Comparison of ENCODE assay signal across 14 cellular contexts in the genomic region with DNA sequence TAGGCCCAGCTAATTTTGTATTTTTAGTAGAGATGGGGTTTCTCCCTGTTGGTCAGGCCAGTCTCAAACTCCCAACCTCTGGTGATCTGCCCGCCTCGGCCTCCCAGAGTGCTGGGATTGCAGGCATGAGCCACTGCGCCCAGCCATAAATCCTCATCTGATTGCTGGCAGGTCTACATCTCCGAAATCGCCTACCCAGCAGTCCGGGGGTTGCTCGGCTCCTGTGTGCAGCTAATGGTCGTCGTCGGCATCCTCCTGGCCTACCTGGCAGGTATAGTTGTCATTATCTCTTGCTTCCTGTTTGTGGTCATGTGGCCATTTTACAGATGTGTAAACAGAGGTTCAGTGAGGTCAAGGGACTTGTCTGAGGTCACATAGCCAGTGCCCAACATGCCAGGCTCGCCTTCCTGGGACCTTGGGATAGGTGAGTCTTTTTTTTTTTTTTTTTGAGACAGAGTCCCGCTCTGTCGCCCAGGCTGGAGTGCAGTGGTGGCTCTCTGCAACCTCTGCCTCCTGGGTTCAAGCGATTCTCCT. TPM values are rescaled to one million over a fixed set of nuclear protein-coding genes. Genes with fewer than 3 reads are reported as not detected.
A peak's percentile ranks its signal among the peaks of the same experiment; 100 is the strongest.
DNase-seq lines count a peak whose midpoint lies in the region; ATAC-seq and TF ChIP-seq lines count a peak whose summit lies in the region.
"Had no signal": no experiment of that assay in that cellular context is flagged by ENCODE, and none has a peak within 500 bp of the region (broad histone marks: within the 10 kb centered on the region; RNA-seq: fewer than 3 reads in every experiment).

No MANE protein-coding gene starts in this region.

- H3K4me3 Mint-ChIP-seq in natural killer cell (peak overlapping the region; percentile 45), chondrocyte (ENCODE audit: unreplicated experiment) (no peak overlapping the region), neural crest cell (peak overlapping the region; percentile 66)
- H3K4me3 Mint-ChIP-seq in natural killer cell treated with Interleukin-12 subunit alpha and Interleukin-12 subunit beta and Interleukin-15 and Interleukin-18, amount 100 ng/mL, for 72 hours, result no peak overlapping the region
- H3K4me3 Mint-ChIP-seq: HFFc6 had no signal

- no peak for ATAC-seq in natural killer cell
- ATAC-seq in natural killer cell treated with Interleukin-12 subunit alpha and Interleukin-12 subunit beta and Interleukin-15 and Interleukin-18, amount 100 ng/mL, for 72 hours, result no peak
- ATAC-seq: GM12878 had no signal

- no peak for DNase-seq in natural killer cell
- no peak for DNase-seq in natural killer cell treated with Interleukin-12 subunit alpha and Interleukin-12 subunit beta and Interleukin-15 and Interleukin-18, amount 100 ng/mL, for 72 hours (ENCODE audit: low spot score)
- peak; percentile 74 for DNase-seq in chondrocyte (ENCODE audit: low spot score)
- DNase-seq in neural crest cell (ENCODE audit: low read depth, low spot score), result no peak
- no peak for DNase-seq in activated CD4-positive, alpha-beta T cell treated with anti-CD3 and anti-CD28 coated beads, Interleukin-2, amount 50 U/mL, for 4 hours
- no peak for DNase-seq in SHP77 (lab: John Stamatoyannopoulos, UW)
- no peak for DNase-seq in NCI-H2081 (lab: John Stamatoyannopoulos, UW)
- DNase-seq in GOT3 (lab: John Stamatoyannopoulos, UW), result no peak
- DNase-seq: ACHN; CD4-positive, CD25-positive, alpha-beta regulatory T cell; DMS79; HCEC 1CT; HFFc6 had no signal

- no peaks in the 10 kb centered on the region for H3K36me3 Mint-ChIP-seq in natural killer cell
- no peaks in the 10 kb centered on the region for H3K36me3 Mint-ChIP-seq in natural killer cell treated with Interleukin-12 subunit alpha and Interleukin-12 subunit beta and Interleukin-15 and Interleukin-18, amount 100 ng/mL, for 72 hours
- no peaks in the 10 kb centered on the region for H3K36me3 Mint-ChIP-seq in chondrocyte (ENCODE audit: low read depth)
- H3K36me3 Mint-ChIP-seq in neural crest cell (ENCODE audit: low read depth), result no peaks in the 10 kb centered on the region
- H3K36me3 Mint-ChIP-seq: CD4-positive, CD25-positive, alpha-beta regulatory T cell had no signal

- intact Hi-C loops in natural killer cell (cut with micrococcal nuclease), result loop anchor here (10.0 kb wide), 1 partner anchor 175 kb away; no protein-coding TSS in a partner anchor

- H3K27me3 Mint-ChIP-seq in natural killer cell (ENCODE audit: low read depth in 2 of 2) (peaks cover 0 to 6% of the 10 kb centered on the region in 2 donors), chondrocyte (ENCODE audit: low read depth) (no peaks in the 10 kb centered on the region), neural crest cell (ENCODE audit: low read depth) (no peaks in the 10 kb centered on the region)
- H3K27me3 Mint-ChIP-seq in natural killer cell treated with Interleukin-12 subunit alpha and Interleukin-12 subunit beta and Interleukin-15 and Interleukin-18, amount 100 ng/mL, for 72 hours, result peaks cover 0 to 5% of the 10 kb centered on the region in 2 donors

- H3K4me1 Mint-ChIP-seq in natural killer cell, result peaks cover 9 to 13% of the 10 kb centered on the region in 2 donors
- peaks cover 15 to 16% of the 10 kb centered on the region in 2 donors for H3K4me1 Mint-ChIP-seq in natural killer cell treated with Interleukin-12 subunit alpha and Interleukin-12 subunit beta and Interleukin-15 and Interleukin-18, amount 100 ng/mL, for 72 hours (ENCODE audit: low read depth in 2 of 2)
- H3K4me1 Mint-ChIP-seq in chondrocyte (ENCODE audit: low read depth), result peaks cover 13% of the 10 kb centered on the region
- H3K4me1 Mint-ChIP-seq in neural crest cell, result peaks cover 16% of the 10 kb centered on the region

- TF ChIP-seq CTCF in natural killer cell (IDR thresholded peaks at IDR 0.05) (no peak), chondrocyte (IDR thresholded peaks at IDR 0.05) (no peak), neural crest cell (conservative IDR thresholded peaks at IDR 0.05) (no peak)

- H3K27ac Mint-ChIP-seq in natural killer cell (no peak overlapping the region), chondrocyte (ENCODE audit: unreplicated experiment) (no peak overlapping the region), neural crest cell (ENCODE audit: unreplicated experiment) (no peak overlapping the region)
- H3K27ac Mint-ChIP-seq in natural killer cell treated with Interleukin-12 subunit alpha and Interleukin-12 subunit beta and Interleukin-15 and Interleukin-18, amount 100 ng/mL, for 72 hours, result no peak overlapping the region
- H3K27ac Mint-ChIP-seq: CD4-positive, CD25-positive, alpha-beta regulatory T cell; HFFc6 had no signal

- H3K9me3 Mint-ChIP-seq in natural killer cell (no peaks in the 10 kb centered on the region), chondrocyte (ENCODE audit: low read depth) (no peaks in the 10 kb centered on the region), neural crest cell (no peaks in the 10 kb centered on the region)
- H3K9me3 Mint-ChIP-seq in natural killer cell treated with Interleukin-12 subunit alpha and Interleukin-12 subunit beta and Interleukin-15 and Interleukin-18, amount 100 ng/mL, for 72 hours, result no peaks in the 10 kb centered on the region
- H3K9me3 Mint-ChIP-seq: HFFc6 had no signal

RNA-seq across cellular contexts. Expression of gene SLC2A8, which starts 2.8 kb away (rescaled TPM):
- total RNA-seq in natural killer cell (10 to 100 TPM; 21.1 to 30.6 (median 30.0) TPM), chondrocyte (14.1 to 16.4 TPM (median 15.3 TPM) in 3 replicates), neural crest cell (31.0 and 37.2 TPM in 2 replicates)
- total RNA-seq in natural killer cell treated with Interleukin-12 subunit alpha and Interleukin-12 subunit beta and Interleukin-15 and Interleukin-18, amount 100 ng/mL, for 72 hours, result 10 to 100 TPM in 1 of 2 donors, 1 to 10 TPM in 1; 8.8 to 16.5 TPM

RNA-seq across cellular contexts. Expression of gene ZNF79, which starts 24.4 kb away (rescaled TPM):
- total RNA-seq in natural killer cell, result 10 to 100 TPM; 13.8 to 16.1 (median 14.2) TPM
- 10 to 100 TPM; 14.4 to 16.3 TPM for total RNA-seq in natural killer cell treated with Interleukin-12 subunit alpha and Interleukin-12 subunit beta and Interleukin-15 and Interleukin-18, amount 100 ng/mL, for 72 hours
- 7.9 to 9.0 TPM (median 8.3 TPM) in 3 replicates for total RNA-seq in chondrocyte
- 13.2 TPM in 2 replicates for total RNA-seq in neural crest cell

RNA-seq across cellular contexts. Expression of gene RPL12, which starts 51.4 kb away (rescaled TPM):
- total RNA-seq in natural killer cell (100 to 1,000 TPM; 561 to 770 (median 724) TPM), chondrocyte (834 to 848 TPM (median 848 TPM) in 3 replicates), neural crest cell (1,131 and 1,237 TPM in 2 replicates)
- total RNA-seq in natural killer cell treated with Interleukin-12 subunit alpha and Interleukin-12 subunit beta and Interleukin-15 and Interleukin-18, amount 100 ng/mL, for 72 hours, result 1,000 to 10,000 TPM in 1 of 2 donors, 100 to 1,000 TPM in 1; 698 to 1,282 TPM

RNA-seq across cellular contexts. Expression of gene LRSAM1, which starts 51.5 kb away (rescaled TPM):
- 10 to 100 TPM; 17.4 to 24.6 (median 20.7) TPM for total RNA-seq in natural killer cell
- 10 to 100 TPM; 17.5 to 34.4 TPM for total RNA-seq in natural killer cell treated with Interleukin-12 subunit alpha and Interleukin-12 subunit beta and Interleukin-15 and Interleukin-18, amount 100 ng/mL, for 72 hours
- total RNA-seq in chondrocyte, result 25.6 to 29.3 TPM (median 27.5 TPM) in 3 replicates
- total RNA-seq in neural crest cell, result 17.3 and 21.5 TPM in 2 replicates

Comparison
In these comparisons a context has a peak if more than half of its experiments do, and no peak if none do; other contexts are left out.
1. H3K4me3 Mint-ChIP-seq: peak in natural killer cell (single experiment) and neural crest cell (single experiment); none in natural killer cell treated with Interleukin-12 subunit alpha and Interleukin-12 subunit beta and Interleukin-15 and Interleukin-18, amount 100 ng/mL, for 72 hours (single experiment) and chondrocyte (single experiment).